In genomic region chr1:161158316-161159016, GRCh38 we compare ENCODE assay signal across 8 cellular contexts. TPM values are rescaled to one million over a fixed set of nuclear protein-coding genes. Genes with fewer than 3 reads are reported as not detected.
DNase-seq lines count a peak whose midpoint lies in the region; ATAC-seq and TF ChIP-seq lines count a peak whose summit lies in the region.

No MANE protein-coding gene starts in this region.

- 89 to 92% methylated on average over 5 to 9 of the region's 9 CpGs for WGBS in endodermal cell (ENCODE audit: insufficient coverage in 1 of 2, insufficient read length in 1 of 2), 2 experiments

- H3K27me3 ChIP-seq in endodermal cell (ENCODE audit: control insufficient read depth, insufficient read depth, low read length, poor library complexity, severe bottlenecking) = no peaks in the 10 kb centered on the region

- TSS peak; percentile 41 for BruUV-seq in OCI-LY7 (replicated peaks; lab: Mats Ljungman, UMichigan)

- no peaks in the 10 kb centered on the region for H3K9me2 ChIP-seq in OCI-LY7 (ENCODE audit: insufficient read depth, low read length)

- peaks cover 28% of the 10 kb centered on the region; the same call in 1 of the 2 replicates for H3K36me3 ChIP-seq in OCI-LY7 (ENCODE audit: insufficient read depth, low read length)
- H3K36me3 ChIP-seq in endodermal cell (ENCODE audit: control insufficient read depth, insufficient read depth, low read length) = peaks cover 43% of the 10 kb centered on the region

- CTCF ChIA-PET in OCI-LY7 (lab: Charles Lee; ENCODE audit: unreplicated experiment) = no interaction called here

- H4K20me1 ChIP-seq in OCI-LY7 (ENCODE audit: insufficient read depth, low read length) = no peaks in the 10 kb centered on the region

- peak overlapping the region; percentile 89 for H3K27ac Mint-ChIP-seq in endodermal cell
- H3K27ac Mint-ChIP-seq in osteocyte (ENCODE audit: unreplicated experiment) = peak overlapping the region; percentile 91

- H3K9me3 ChIP-seq in OCI-LY7 (ENCODE audit: low read length) = no peaks in the 10 kb centered on the region
- H3K9me3 ChIP-seq in endodermal cell (ENCODE audit: control insufficient read depth, low read length) = no peaks in the 10 kb centered on the region

- peak overlapping the region; percentile 85 for H3K4me2 ChIP-seq in OCI-LY7 (ENCODE audit: low read length)

- no peak for ATAC-seq in HG02623 (IDR thresholded peaks at IDR 0.05; ENCODE audit: unreplicated experiment)

- H3K27ac ChIP-seq in OCI-LY7 (ENCODE audit: low read depth, low read length, poor library complexity, severe bottlenecking) (no peak overlapping the region), endodermal cell (ENCODE audit: low read depth, low read length) (no peak overlapping the region)

- H3K9me3 Mint-ChIP-seq in endodermal cell (no peaks in the 10 kb centered on the region), osteocyte (ENCODE audit: unreplicated experiment) (no peaks in the 10 kb centered on the region)

- intact Hi-C loops in OCI-LY7 (cut with micrococcal nuclease; ENCODE audit: unreplicated experiment) = loop anchor here (5.0 kb wide), 1 partner anchor 161 kb away; no protein-coding TSS in a partner anchor

- TF ChIP-seq CTCF in OCI-LY7 (conservative IDR thresholded peaks at IDR 0.05; ENCODE audit: low read length) (no peak), endodermal cell (conservative IDR thresholded peaks at IDR 0.05) (no peak), osteocyte (IDR thresholded peaks at IDR 0.05) (no peak)

- no peak overlapping the region; the same call in 1 of the 2 replicates for H2AFZ ChIP-seq in OCI-LY7 (ENCODE audit: low read length)

- H3K4me3 ChIP-seq in OCI-LY7 (ENCODE audit: low read depth, low read length, poor library complexity, severe bottlenecking) (peak overlapping the region; percentile 82), endodermal cell (ENCODE audit: low read length) (peak overlapping the region; percentile 86)

- H3K36me3 Mint-ChIP-seq in endodermal cell (ENCODE audit: low read depth) (peaks cover 27% of the 10 kb centered on the region), osteocyte (ENCODE audit: unreplicated experiment) (peaks cover 18% of the 10 kb centered on the region)

- POLR2A ChIA-PET in OCI-LY7 (lab: Charles Lee) = interaction anchor here (0.5 to 1.6 kb wide), 7 partner anchors 8 to 230 kb away, joined by 3 to 6 read pairs (median 4); partner anchors contain the start of gene ARHGAP30

- peaks cover 25% of the 10 kb centered on the region for H3K4me1 ChIP-seq in OCI-LY7 (ENCODE audit: insufficient read depth, low read length, poor library complexity, severe bottlenecking)
- no peaks in the 10 kb centered on the region for H3K4me1 ChIP-seq in endodermal cell (ENCODE audit: control insufficient read depth, insufficient read depth, low read length)

- H3K4me3 Mint-ChIP-seq in endodermal cell (peak overlapping the region; percentile 77), osteocyte (ENCODE audit: unreplicated experiment) (peak overlapping the region; percentile 87)

- DNase-seq in ELR (ENCODE audit: low read depth) = peak; percentile 54
- no peak for DNase-seq in OCI-LY7 (ENCODE audit: low spot score)
- DNase-seq in endodermal cell = no peak
- no peak for DNase-seq in osteocyte (ENCODE audit: extremely low spot score, unreplicated experiment)
- DNase-seq in DMS 273 (lab: John Stamatoyannopoulos, UW; ENCODE audit: unreplicated experiment) = no peak
- no peak for DNase-seq in stimulated activated CD4-positive, alpha-beta T cell treated with anti-CD3 and anti-CD28 coated beads, Interleukin-4, amount 100 ng/mL, for 24 hours
- DNase-seq in NCI-H2171 treated with DMSO at 0.1 percent for 48 hours (lab: John Stamatoyannopoulos, UW) = no peak

- peak overlapping the region; percentile 68 for H3K9ac ChIP-seq in endodermal cell (ENCODE audit: extremely low read depth, low read length, poor library complexity, severe bottlenecking)

- no peaks in the 10 kb centered on the region for H3K27me3 Mint-ChIP-seq in endodermal cell (ENCODE audit: insufficient read depth)
- no peaks in the 10 kb centered on the region for H3K27me3 Mint-ChIP-seq in osteocyte (ENCODE audit: unreplicated experiment)

- peaks cover 13% of the 10 kb centered on the region; the same call in 1 of the 2 replicates for H3K79me2 ChIP-seq in OCI-LY7 (ENCODE audit: insufficient read depth, low read depth, low read length)

- H3K4me1 Mint-ChIP-seq in endodermal cell (peaks cover 25% of the 10 kb centered on the region), osteocyte (ENCODE audit: unreplicated experiment) (peaks cover 34% of the 10 kb centered on the region)

RNA-seq across cellular contexts. Expression of gene USP21, which starts 0.8 kb away (rescaled TPM):
- 18.4 and 19.6 TPM in 2 replicates for total RNA-seq in OCI-LY7 (2014; rRNA removed; shearing (Covaris generic))
- total RNA-seq in OCI-LY7 (2022) (29.5 and 34.0 TPM in 2 replicates), endodermal cell (10 to 100 TPM; 26.7 to 39.7 TPM), osteocyte (25.5 and 27.5 TPM in 2 replicates)
- 42.7 TPM for polyA plus RNA-seq in endodermal cell (2013, experiment 1 of 2)
- polyA plus RNA-seq in endodermal cell (2013, experiment 2 of 2) = 36.0 TPM

RNA-seq across cellular contexts. Expression of gene UFC1, which starts 4.7 kb away (rescaled TPM):
- total RNA-seq in OCI-LY7 (2014; rRNA removed; shearing (Covaris generic)) = 61.2 and 87.7 TPM in 2 replicates
- total RNA-seq in OCI-LY7 (2022) (79.4 and 80.9 TPM in 2 replicates), endodermal cell (10 to 100 TPM; 89.5 to 97.1 TPM), osteocyte (98.2 and 100 TPM in 2 replicates)
- polyA plus RNA-seq in endodermal cell (2013, experiment 1 of 2) = 79.9 TPM
- polyA plus RNA-seq in endodermal cell (2013, experiment 2 of 2) = 84.0 TPM

RNA-seq across cellular contexts. Expression of gene PPOX, which starts 7.8 kb away (rescaled TPM):
- total RNA-seq in OCI-LY7 (2014; rRNA removed; shearing (Covaris generic)) = 40.1 and 42.0 TPM in 2 replicates
- 45.5 and 53.2 TPM in 2 replicates for total RNA-seq in OCI-LY7 (2022)
- total RNA-seq in endodermal cell = 10 to 100 TPM; 46.4 to 47.2 TPM
- 47.2 TPM for polyA plus RNA-seq in endodermal cell (2013, experiment 1 of 2)
- polyA plus RNA-seq in endodermal cell (2013, experiment 2 of 2) = 43.1 TPM
- 37.1 and 37.9 TPM in 2 replicates for total RNA-seq in osteocyte

RNA-seq across cellular contexts. Expression of gene B4GALT3, which starts 18.8 kb away (rescaled TPM):
- 36.2 and 39.1 TPM in 2 replicates for total RNA-seq in OCI-LY7 (2014; rRNA removed; shearing (Covaris generic))
- total RNA-seq in OCI-LY7 (2022) (41.7 and 49.8 TPM in 2 replicates), endodermal cell (10 to 100 TPM; 30.4 to 37.9 TPM), osteocyte (21.7 and 24.3 TPM in 2 replicates)
- 46.8 TPM for polyA plus RNA-seq in endodermal cell (2013, experiment 1 of 2)
- polyA plus RNA-seq in endodermal cell (2013, experiment 2 of 2) = 41.5 TPM

RNA-seq across cellular contexts. Expression of gene DEDD, which starts 26.0 kb away (rescaled TPM):
- 21.1 and 28.5 TPM in 2 replicates for total RNA-seq in OCI-LY7 (2014; rRNA removed; shearing (Covaris generic))
- total RNA-seq in OCI-LY7 (2022) (36.9 and 41.9 TPM in 2 replicates), endodermal cell (10 to 100 TPM; 34.2 to 39.8 TPM), osteocyte (40.8 and 43.1 TPM in 2 replicates)
- polyA plus RNA-seq in endodermal cell (2013, experiment 1 of 2) = 35.4 TPM
- 30.3 TPM for polyA plus RNA-seq in endodermal cell (2013, experiment 2 of 2)
